Comparison of ENCODE assay signal across 21 cellular contexts in the genomic region with DNA sequence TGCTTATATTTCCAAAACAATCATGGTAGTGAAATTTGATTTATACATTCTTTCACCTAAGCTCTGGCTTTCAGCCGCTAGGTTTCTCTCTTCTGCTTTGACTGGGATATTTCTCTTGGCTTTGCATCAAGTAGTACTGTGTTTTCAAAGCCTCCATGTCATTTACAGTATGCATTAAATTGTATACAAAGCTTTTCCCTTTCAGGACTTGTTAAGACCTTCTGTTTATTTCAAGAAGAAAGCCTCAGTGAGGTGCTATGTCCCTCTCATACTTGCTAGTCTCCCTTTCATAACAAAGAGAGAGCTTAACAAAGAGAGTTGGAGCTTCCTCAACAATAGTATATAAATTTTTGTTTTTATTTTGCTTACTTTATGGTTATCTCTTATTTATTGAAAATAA.
"Had no signal": no experiment of that assay in that cellular context is flagged by ENCODE, and none has a peak within 500 bp of the region (broad histone marks: within the 10 kb centered on the region; RNA-seq: fewer than 3 reads in every experiment).

No MANE protein-coding gene starts in this region.

- H3K4me1 ChIP-seq: parathyroid adenoma, right lobe of liver had no signal

- H3K27ac ChIP-seq: esophagus squamous epithelium, heart right ventricle, parathyroid adenoma, right lobe of liver, thoracic aorta, tibial nerve, upper lobe of left lung had no signal

- H3K9me3 ChIP-seq: esophagus squamous epithelium, mucosa of descending colon, right lobe of liver, thoracic aorta, tibial nerve, upper lobe of left lung had no signal

- H3K27me3 ChIP-seq: esophagus squamous epithelium, heart right ventricle, right lobe of liver, tibial nerve, upper lobe of left lung had no signal

- H3K4me3 ChIP-seq: esophagus squamous epithelium, heart right ventricle, lung, mucosa of descending colon, right lobe of liver, thoracic aorta, tibial nerve, upper lobe of left lung had no signal

- ATAC-seq: heart right ventricle; mucosa of descending colon; natural killer cell treated with Interleukin-12 subunit alpha and Interleukin-12 subunit beta and Interleukin-15 and Interleukin-18, amount 100 ng/mL, for 72 hours; right lobe of liver; stimulated activated naive B cell treated with anti-CD40 and anti-IgM and Interleukin-4, amounts not matched to agents 10 μg/mL and 1 μg/mL and 100 μg/mL, for 72 hours had no signal

- H2AFZ ChIP-seq: parathyroid adenoma had no signal

- H3K9ac ChIP-seq: parathyroid adenoma had no signal

- H3K36me3 ChIP-seq: esophagus squamous epithelium, heart right ventricle, right lobe of liver, thoracic aorta, tibial nerve, upper lobe of left lung had no signal

- DNase-seq: effector memory CD4-positive, alpha-beta T cell; erythroblast; esophagus squamous epithelium; foreskin melanocyte; glutamatergic neuron; heart right ventricle; hippocampal formation; immature natural killer cell; mucosa of descending colon; naive B cell; right lobe of liver; small intestine; stimulated activated CD4-positive, alpha-beta T cell treated with anti-CD3 and anti-CD28 coated beads, Interleukin-15, amount 100 ng/mL, for 24 hours; stimulated activated CD4-positive, alpha-beta T cell treated with anti-CD3 and anti-CD28 coated beads, Interleukin-2, amount 100 ng/mL, for 48 hours; stimulated activated naive B cell treated with anti-CD40 and anti-IgM and Interleukin-4, amounts not matched to agents 10 μg/mL and 1 μg/mL and 100 μg/mL, for 72 hours; upper lobe of left lung had no signal
